In genomic region chr20:64261138-64261537, GRCh38 we compare ENCODE assay signal across 9 cellular contexts. TPM values are rescaled to one million over a fixed set of nuclear protein-coding genes. Genes with fewer than 3 reads are reported as not detected.
A peak's percentile ranks its signal among the peaks of the same experiment; 100 is the strongest.
DNase-seq lines count a peak whose midpoint lies in the region; ATAC-seq and TF ChIP-seq lines count a peak whose summit lies in the region.
"Had no signal": no experiment of that assay in that cellular context is flagged by ENCODE, and none has a peak within 500 bp of the region (broad histone marks: within the 10 kb centered on the region; RNA-seq: fewer than 3 reads in every experiment).

No MANE protein-coding gene starts in this region.

- 8 to 15% methylated on average over 9 of the region's 9 CpGs for WGBS in lower leg skin, 2 donors

- no peaks in the 10 kb centered on the region for H3K27me3 Mint-ChIP-seq in type B pancreatic cell

- no peaks in the 10 kb centered on the region for H3K9me3 Mint-ChIP-seq in activated naive CD4-positive, alpha-beta T cell treated with anti-CD3 and anti-CD28 coated beads, Interleukin-2, amount 50 U/mL, for 72 hours
- H3K9me3 Mint-ChIP-seq in type B pancreatic cell, result no peaks in the 10 kb centered on the region

- peaks cover 38% of the 10 kb centered on the region for H3K4me1 Mint-ChIP-seq in type B pancreatic cell (ENCODE audit: unreplicated experiment)

- H3K4me3 Mint-ChIP-seq in type B pancreatic cell, result peak overlapping the region; percentile 68

- ATAC-seq in activated naive CD4-positive, alpha-beta T cell treated with anti-CD3 and anti-CD28 coated beads, Interleukin-2, amount 50 U/mL, for 72 hours, result no peak
- no peak for ATAC-seq in GM21528 (IDR thresholded peaks at IDR 0.05; ENCODE audit: low FRiP score, unreplicated experiment)

- no peak for DNase-seq in activated naive CD4-positive, alpha-beta T cell treated with anti-CD3 and anti-CD28 coated beads, Interleukin-2, amount 50 U/mL, for 72 hours (ENCODE audit: low spot score in 2 of 2)
- no peak for DNase-seq in activated naive CD4-positive, alpha-beta T cell (lab: John Stamatoyannopoulos, UW)
- peak; percentile 71 for DNase-seq in choroid plexus epithelial cell (ENCODE audit: low read depth)
- DNase-seq in lower leg skin (ENCODE audit: low spot score in 2 of 2), result peak; percentile 40 to 85
- DNase-seq in type B pancreatic cell (ENCODE audit: extremely low spot score, unreplicated experiment), result no peak
- no peak for DNase-seq in T-helper 9 cell
- DNase-seq in stimulated activated CD4-positive, alpha-beta T cell treated with anti-CD3 and anti-CD28 coated beads, Interleukin-15, amount 100 ng/mL, for 24 hours, result no peak
- DNase-seq: Calu3 had no signal

- TF ChIP-seq CTCF in choroid plexus epithelial cell (conservative IDR thresholded peaks at IDR 0.05; ENCODE audit: low read depth, low read length) (no peak), lower leg skin (IDR thresholded peaks at IDR 0.05) (no peak), type B pancreatic cell (conservative IDR thresholded peaks at IDR 0.05) (no peak)

- intact Hi-C loops in lower leg skin (cut with DNase I; ENCODE audit: low total_unique reads), result no loop called here

- TF ChIP-seq POLR2A in lower leg skin (IDR thresholded peaks at IDR 0.05), result no peak

- H3K27ac Mint-ChIP-seq in activated naive CD4-positive, alpha-beta T cell treated with anti-CD3 and anti-CD28 coated beads, Interleukin-2, amount 50 U/mL, for 72 hours, result peak overlapping the region; percentile 14 to 74
- H3K27ac Mint-ChIP-seq in type B pancreatic cell, result peak overlapping the region; percentile 73

- H3K36me3 Mint-ChIP-seq in activated naive CD4-positive, alpha-beta T cell treated with anti-CD3 and anti-CD28 coated beads, Interleukin-2, amount 50 U/mL, for 72 hours, result peaks cover 0 to 4% of the 10 kb centered on the region in 2 donors
- H3K36me3 Mint-ChIP-seq in type B pancreatic cell, result peaks cover 14% of the 10 kb centered on the region

- peak overlapping the region; percentile 1 for H3K4me3 ChIP-seq in choroid plexus epithelial cell (ENCODE audit: low read depth, low read length)
- H3K4me3 ChIP-seq in lower leg skin (ENCODE audit: low read depth, poor library complexity, severe bottlenecking), result no peak overlapping the region

RNA-seq across cellular contexts. Expression of gene PCMTD2, which starts 5.6 kb away (rescaled TPM):
- 10 to 100 TPM; 25.3 to 39.6 TPM for total RNA-seq in activated naive CD4-positive, alpha-beta T cell treated with anti-CD3 and anti-CD28 coated beads, Interleukin-2, amount 50 U/mL, for 72 hours
- total RNA-seq in lower leg skin (100 to 1,000 TPM in 3 of 4 donors, 10 to 100 TPM in 1; 87.5 to 164 (median 132) TPM), type B pancreatic cell (ENCODE audit: low replicate concordance) (85.1 and 101 TPM in 2 replicates)

Comparison
In these comparisons a context has a peak if more than half of its experiments do, and no peak if none do; other contexts are left out.
1. DNase-seq: peak in choroid plexus epithelial cell (single experiment) and lower leg skin (2 of 2); none in activated naive CD4-positive, alpha-beta T cell treated with anti-CD3 and anti-CD28 coated beads, Interleukin-2, amount 50 U/mL, for 72 hours (0 of 2), activated naive CD4-positive, alpha-beta T cell (0 of 4), type B pancreatic cell (single experiment), T-helper 9 cell (single experiment) and stimulated activated CD4-positive, alpha-beta T cell treated with anti-CD3 and anti-CD28 coated beads, Interleukin-15, amount 100 ng/mL, for 24 hours (single experiment).